In the genomic region with DNA sequence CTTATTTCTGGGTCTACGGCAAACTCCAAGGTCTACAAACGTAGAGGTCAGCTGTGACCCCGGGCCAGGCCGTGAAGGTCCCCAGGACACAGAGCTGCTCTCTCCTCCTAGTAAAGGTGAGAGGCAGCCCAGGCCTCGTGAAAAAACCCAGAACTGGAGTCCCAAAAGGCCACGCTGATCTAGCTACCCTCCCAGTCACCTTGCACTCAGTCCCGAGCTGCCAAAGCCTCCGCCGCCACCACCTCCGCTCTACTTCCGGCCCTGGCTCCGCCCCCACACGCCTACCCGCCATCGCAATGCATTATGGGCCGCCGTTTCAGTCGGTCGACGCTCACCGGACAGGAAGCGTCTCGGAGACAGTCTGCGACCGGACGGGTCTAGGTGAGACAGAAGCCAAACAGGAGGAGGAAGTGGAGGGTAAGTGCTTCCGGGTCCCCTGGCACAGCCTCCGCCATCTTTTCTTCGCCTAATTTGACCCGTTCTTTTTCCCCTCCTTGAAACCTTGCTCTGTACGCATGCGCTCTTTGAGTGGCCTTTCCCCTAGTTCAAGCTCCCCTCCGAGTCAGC, we compare ENCODE assay signal across 8 cellular contexts. TPM values are rescaled to one million over a fixed set of nuclear protein-coding genes. Genes with fewer than 3 reads are reported as not detected.
DNase-seq lines count a peak whose midpoint lies in the region; TF ChIP-seq lines count a peak whose summit lies in the region.

A gene with protein sequence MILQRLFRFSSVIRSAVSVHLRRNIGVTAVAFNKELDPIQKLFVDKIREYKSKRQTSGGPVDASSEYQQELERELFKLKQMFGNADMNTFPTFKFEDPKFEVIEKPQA (minus strand): TSS at position 251 of the 567 bp plus-strand sequence. CDS start 5,110 bp downstream, outside the sequence.
A gene (plus strand): TSS at position 319 of the 567 bp plus-strand sequence. CDS start 6,627 bp downstream, outside the sequence.

- no peak for TF ChIP-seq CTCF in fibroblast of the aortic adventitia (IDR thresholded peaks at IDR 0.05; ENCODE audit: insufficient read depth, low read length)
- TF ChIP-seq CTCF in nephron (IDR thresholded peaks at IDR 0.05; ENCODE audit: unreplicated experiment in 3 of 3): no peak

- peak within 1 kb of the TSS; percentile 96 to 99 (median 97) for H3K4me3 Mint-ChIP-seq in nephron
- peak within 1 kb of the TSS; percentile 100 for H3K4me3 Mint-ChIP-seq in stimulated activated naive CD8-positive, alpha-beta T cell treated with anti-CD3 and anti-CD28 coated beads, Interleukin-15, Interleukin-2, amounts not matched to agents 100 ng/mL and 50 ng/mL, for 24 hours

- H3K36me3 ChIP-seq in H7 (replicated peaks; ENCODE audit: control insufficient read depth, insufficient read depth, low read length): peaks cover 1% of the 10 kb centered on the region; the same call in 1 of the 2 replicates

- peak within 1 kb of the TSS; percentile 80 for H3K4me3 ChIP-seq in H7 (ENCODE audit: insufficient read depth, low read depth, low read length)
- H3K4me3 ChIP-seq in fibroblast of the aortic adventitia (ENCODE audit: low read depth, low read length): peak within 1 kb of the TSS; percentile 97

- H3K4me1 Mint-ChIP-seq in nephron: peaks cover 38% of the 10 kb centered on the region
- H3K4me1 Mint-ChIP-seq in stimulated activated naive CD8-positive, alpha-beta T cell treated with anti-CD3 and anti-CD28 coated beads, Interleukin-15, Interleukin-2, amounts not matched to agents 100 ng/mL and 50 ng/mL, for 24 hours (ENCODE audit: low read depth): peaks cover 68% of the 10 kb centered on the region

- H3K36me3 Mint-ChIP-seq in nephron (ENCODE audit: low read depth): peaks cover 4% of the 10 kb centered on the region
- H3K36me3 Mint-ChIP-seq in stimulated activated naive CD8-positive, alpha-beta T cell treated with anti-CD3 and anti-CD28 coated beads, Interleukin-15, Interleukin-2, amounts not matched to agents 100 ng/mL and 50 ng/mL, for 24 hours (ENCODE audit: low read depth): peaks cover 35% of the 10 kb centered on the region

- H3K27ac Mint-ChIP-seq in nephron: peak within 1 kb of the TSS; percentile 100
- H3K27ac Mint-ChIP-seq in stimulated activated naive CD8-positive, alpha-beta T cell treated with anti-CD3 and anti-CD28 coated beads, Interleukin-15, Interleukin-2, amounts not matched to agents 100 ng/mL and 50 ng/mL, for 24 hours: peak within 1 kb of the TSS; percentile 100

- no peaks in the 10 kb centered on the region for H3K9me3 Mint-ChIP-seq in nephron
- no peaks in the 10 kb centered on the region for H3K9me3 Mint-ChIP-seq in stimulated activated naive CD8-positive, alpha-beta T cell treated with anti-CD3 and anti-CD28 coated beads, Interleukin-15, Interleukin-2, amounts not matched to agents 100 ng/mL and 50 ng/mL, for 24 hours

- DNase-seq in ELF-1 (ENCODE audit: low read depth, low spot score): peak; percentile 99
- DNase-seq in H7: peak; percentile 88
- peak; percentile 99 for DNase-seq in M059J (ENCODE audit: low read depth)
- DNase-seq in SHP77 (lab: John Stamatoyannopoulos, UW): peak; percentile 94 to 96
- DNase-seq in activated effector memory CD4-positive, alpha-beta T cell treated with Interleukin-2 at 50 U/mL for 16 hours: peak; percentile 97
- DNase-seq in fibroblast of the aortic adventitia (ENCODE audit: low read depth): peak; percentile 99

- H3K27me3 Mint-ChIP-seq in nephron (ENCODE audit: low read depth): no peaks in the 10 kb centered on the region
- H3K27me3 Mint-ChIP-seq in stimulated activated naive CD8-positive, alpha-beta T cell treated with anti-CD3 and anti-CD28 coated beads, Interleukin-15, Interleukin-2, amounts not matched to agents 100 ng/mL and 50 ng/mL, for 24 hours: no peaks in the 10 kb centered on the region

- no peaks in the 10 kb centered on the region for H3K27me3 ChIP-seq in H7 (ENCODE audit: control insufficient read depth, insufficient read depth, low read length)

RNA-seq across cellular contexts. Expression of the first gene that starts in this region (rescaled TPM):
- 66.4 and 82.3 TPM in 2 replicates for total RNA-seq in H7 (2014; rRNA removed; shearing (Covaris generic))
- 169 and 196 TPM in 2 replicates for total RNA-seq in M059J (2014; rRNA removed; shearing (Covaris generic))
- 17.9 and 98.9 TPM in 2 replicates for total RNA-seq in fibroblast of the aortic adventitia (ENCODE audit: low replicate concordance)

RNA-seq across cellular contexts. Expression of the second gene that starts in this region (rescaled TPM):
- total RNA-seq in H7 (2014; rRNA removed; shearing (Covaris generic)): 20.5 and 28.3 TPM in 2 replicates
- 18.3 and 23.0 TPM in 2 replicates for total RNA-seq in M059J (2014; rRNA removed; shearing (Covaris generic))
- total RNA-seq in fibroblast of the aortic adventitia (ENCODE audit: low replicate concordance): 35.3 and 48.2 TPM in 2 replicates

Comparison
In these comparisons a context has a peak if more than half of its experiments do, and no peak if none do; other contexts are left out.
1. Peak in every context shown above with its lines: DNase-seq and H3K4me3 ChIP-seq.